8 cellular contexts compared by ENCODE assay signal in genomic region chr6:42890311-42891198, GRCh38. TPM values are rescaled to one million over a fixed set of nuclear protein-coding genes. Genes with fewer than 3 reads are reported as not detected.
A peak's percentile ranks its signal among the peaks of the same experiment; 100 is the strongest.
DNase-seq lines count a peak whose midpoint lies in the region; TF ChIP-seq lines count a peak whose summit lies in the region.

No MANE protein-coding gene starts in this region.

- H3K36me3 Mint-ChIP-seq in endothelial cell (ENCODE audit: low read depth, unreplicated experiment) (peaks cover 12% of the 10 kb centered on the region), mesothelial cell of epicardium (peaks cover 10% of the 10 kb centered on the region)

- peak overlapping the region; percentile 95 for H3K9ac ChIP-seq in NT2/D1 (ENCODE audit: insufficient read length, low read depth)

- H3K27ac Mint-ChIP-seq in endothelial cell (ENCODE audit: unreplicated experiment) = peak overlapping the region; percentile 81
- peak overlapping the region; percentile 94 for H3K27ac Mint-ChIP-seq in mesothelial cell of epicardium

- H3K27me3 ChIP-seq in NT2/D1 (ENCODE audit: insufficient read depth, insufficient read length) = no peaks in the 10 kb centered on the region

- DNase-seq in COLO668 (lab: John Stamatoyannopoulos, UW; ENCODE audit: unreplicated experiment) (peak; percentile 85), GM20000 (ENCODE audit: low spot score) (peak; percentile 92), HT1080 (ENCODE audit: low read depth) (peak; percentile 89), NT2/D1 (ENCODE audit: low read depth, low spot score) (peak; percentile 89), endothelial cell (ENCODE audit: low spot score) (peak; percentile 88), mesothelial cell of epicardium (ENCODE audit: low spot score in 2 of 2, unreplicated experiment in 2 of 2) (peak; percentile 66 to 84)
- DNase-seq in activated CD8-positive, alpha-beta memory T cell treated with anti-CD3 and anti-CD28 coated beads, Interleukin-2, amount 50 U/mL, for 4 hours = peak; percentile 86
- peak; percentile 70 for DNase-seq in stimulated activated CD8-positive, alpha-beta memory T cell treated with anti-CD3 and anti-CD28 coated beads, Interleukin-15, amount 100 ng/mL, for 24 hours (ENCODE audit: low read depth)

- H3K9me3 Mint-ChIP-seq in endothelial cell (ENCODE audit: unreplicated experiment) = no peaks in the 10 kb centered on the region
- no peaks in the 10 kb centered on the region for H3K9me3 Mint-ChIP-seq in mesothelial cell of epicardium

- no peaks in the 10 kb centered on the region for H3K4me1 ChIP-seq in NT2/D1 (ENCODE audit: insufficient read depth, insufficient read length)

- H3K4me3 ChIP-seq in NT2/D1 (ENCODE audit: insufficient read length, low read depth) = peak overlapping the region; percentile 83

- H3K9me3 ChIP-seq in NT2/D1 (ENCODE audit: insufficient read depth, low read length) = no peaks in the 10 kb centered on the region

- H3K36me3 ChIP-seq in NT2/D1 (ENCODE audit: insufficient read depth, insufficient read length, low read length) = peaks cover 14% of the 10 kb centered on the region

- TF ChIP-seq CTCF in GM20000 (IDR thresholded peaks at IDR 0.05; ENCODE audit: extremely low read depth, missing control alignments) (no peak), endothelial cell (IDR thresholded peaks at IDR 0.05; ENCODE audit: unreplicated experiment) (no peak), mesothelial cell of epicardium (IDR thresholded peaks at IDR 0.05; ENCODE audit: unreplicated experiment) (no peak)

- H3K4me1 Mint-ChIP-seq in endothelial cell (ENCODE audit: unreplicated experiment) (peaks cover 25% of the 10 kb centered on the region), mesothelial cell of epicardium (peaks cover 27% of the 10 kb centered on the region)

- peak overlapping the region; percentile 93 for H3K4me3 Mint-ChIP-seq in endothelial cell (ENCODE audit: unreplicated experiment)
- peak overlapping the region; percentile 97 for H3K4me3 Mint-ChIP-seq in mesothelial cell of epicardium

- H3K27me3 Mint-ChIP-seq in endothelial cell (ENCODE audit: unreplicated experiment) (no peaks in the 10 kb centered on the region), mesothelial cell of epicardium (ENCODE audit: low read depth) (no peaks in the 10 kb centered on the region)

RNA-seq across cellular contexts. Expression of gene RPL7L1, which starts 11.1 kb away (rescaled TPM):
- 139 and 142 TPM in 2 replicates for total RNA-seq in HT1080 (2014; rRNA removed; shearing (Covaris generic))
- polyA plus RNA-seq in HT1080 (2015; cell fraction: cytosol; rRNA removed) = 134 and 150 TPM in 2 replicates
- 125 and 130 TPM in 2 replicates for polyA plus RNA-seq in HT1080 (2015; cell fraction: nucleus; rRNA removed)
- total RNA-seq in endothelial cell (ENCODE audit: unreplicated experiment) (58.1 TPM), mesothelial cell of epicardium (89.2 to 90.6 TPM (median 90.1 TPM) in 3 replicates)

RNA-seq across cellular contexts. Expression of gene PTCRA, which starts 25.3 kb away (rescaled TPM):
- total RNA-seq in HT1080 (2014; rRNA removed; shearing (Covaris generic)) = not detected in 2 replicates
- polyA plus RNA-seq in HT1080 (2015; cell fraction: cytosol; rRNA removed) = not detected in 2 replicates
- not detected in 2 replicates for polyA plus RNA-seq in HT1080 (2015; cell fraction: nucleus; rRNA removed)
- total RNA-seq in endothelial cell (ENCODE audit: unreplicated experiment) = not detected
- total RNA-seq in mesothelial cell of epicardium = not detected in 3 replicates

RNA-seq across cellular contexts. Expression of gene CNPY3, which starts 38.7 kb away (rescaled TPM):
- 39.9 and 45.3 TPM in 2 replicates for total RNA-seq in HT1080 (2014; rRNA removed; shearing (Covaris generic))
- 69.3 and 73.0 TPM in 2 replicates for polyA plus RNA-seq in HT1080 (2015; cell fraction: cytosol; rRNA removed)
- polyA plus RNA-seq in HT1080 (2015; cell fraction: nucleus; rRNA removed) = 43.3 and 48.7 TPM in 2 replicates
- total RNA-seq in endothelial cell (ENCODE audit: unreplicated experiment) (106 TPM), mesothelial cell of epicardium (61.0 to 64.4 TPM (median 61.6 TPM) in 3 replicates)

Comparison
In these comparisons a context has a peak if more than half of its experiments do, and no peak if none do; other contexts are left out.
1. Peak in every context shown above with its lines: DNase-seq and H3K4me3 ChIP-seq.